ENCODE assay signal across 8 cellular contexts in the genomic region with DNA sequence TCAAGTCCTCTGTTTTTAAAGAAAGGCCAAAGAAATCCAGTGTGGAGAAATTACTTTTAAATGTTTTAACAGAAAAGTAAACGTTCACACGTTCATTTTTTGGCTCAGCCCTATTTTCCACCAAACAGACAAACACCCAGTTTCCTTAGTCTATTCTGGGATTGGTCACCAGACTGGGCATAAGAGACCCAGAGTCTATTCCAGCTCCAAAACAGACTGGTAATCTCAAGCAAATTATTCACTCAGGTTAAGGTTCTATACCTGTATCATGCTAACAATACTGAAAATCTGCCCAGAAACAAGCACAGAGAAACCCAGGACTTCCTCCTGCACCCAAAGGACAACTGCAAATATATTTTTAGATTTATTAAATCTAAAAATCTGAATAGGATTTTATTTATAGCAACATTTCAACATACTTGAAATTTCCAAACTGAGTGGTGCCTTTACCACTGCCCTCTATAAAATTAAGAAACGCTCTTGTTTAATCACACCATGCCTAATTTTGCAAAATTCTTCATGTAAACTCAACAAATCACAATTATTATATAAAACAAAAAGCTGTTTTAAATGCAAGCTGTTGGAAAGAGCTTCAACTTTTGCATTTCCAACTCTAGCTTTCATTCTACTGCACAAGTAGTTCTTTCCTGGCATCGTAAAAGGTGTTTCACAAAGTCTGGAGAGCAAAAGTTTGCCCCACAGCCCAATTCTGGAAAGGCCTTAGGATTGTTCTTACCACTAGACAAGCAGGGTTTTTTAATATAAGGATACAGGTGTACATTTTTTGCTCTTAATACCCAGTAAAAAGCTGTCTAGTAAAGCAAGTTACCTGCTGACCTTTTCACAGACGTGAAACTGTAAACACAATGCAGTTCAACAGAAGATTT. TPM values are rescaled to one million over a fixed set of nuclear protein-coding genes. Genes with fewer than 3 reads are reported as not detected.
DNase-seq lines count a peak whose midpoint lies in the region; ATAC-seq and TF ChIP-seq lines count a peak whose summit lies in the region.

No MANE protein-coding gene starts in this region.

- H3K27ac ChIP-seq in transverse colon = peak overlapping the region; percentile 55 to 71 (median 66)

- H3K4me3 ChIP-seq in transverse colon = peak overlapping the region; percentile 14 to 54 (median 44)

- ATAC-seq in activated T-helper 17 cell treated with anti-CD3 and anti-CD28 coated beads, Interleukin-2, amount 50 U/mL, for 72 hours (replicated peaks) = no peak
- peak; percentile 3 for ATAC-seq in left colon

- TF ChIP-seq CTCF in transverse colon (IDR thresholded peaks at IDR 0.05) = no peak

- H3K36me3 ChIP-seq in transverse colon = no peaks in the 10 kb centered on the region

- WGBS in transverse colon (ENCODE audit: low coverage in 1 of 2), 2 donors = 26 to 36% methylated on average over 4 to 5 of the region's 5 CpGs

- TF ChIP-seq POLR2A in transverse colon (IDR thresholded peaks at IDR 0.05) = no peak

- no peaks in the 10 kb centered on the region for H3K9me3 ChIP-seq in transverse colon

- TF ChIP-seq EP300 in transverse colon (IDR thresholded peaks at IDR 0.05; ENCODE audit: low read depth) = no peak

- H3K4me1 ChIP-seq in transverse colon = peaks cover 3 to 23% (median 20%) of the 10 kb centered on the region in 4 donors

- H3K36me3 Mint-ChIP-seq in activated T-cell treated with anti-CD3 and anti-CD28 coated beads, Interleukin-2, amount 50 U/mL, for 24 hours (ENCODE audit: low read depth) = peaks cover 6% of the 10 kb centered on the region
- H3K36me3 Mint-ChIP-seq in activated T-helper 17 cell treated with anti-CD3 and anti-CD28 coated beads, Interleukin-2, amount 50 U/mL, for 72 hours (ENCODE audit: low read depth) = peaks cover 17% of the 10 kb centered on the region

- no peaks in the 10 kb centered on the region for H3K27me3 Mint-ChIP-seq in activated T-cell treated with anti-CD3 and anti-CD28 coated beads, Interleukin-2, amount 50 U/mL, for 24 hours
- no peaks in the 10 kb centered on the region for H3K27me3 Mint-ChIP-seq in activated T-helper 17 cell treated with anti-CD3 and anti-CD28 coated beads, Interleukin-2, amount 50 U/mL, for 72 hours

- H3K4me3 Mint-ChIP-seq in activated T-cell treated with anti-CD3 and anti-CD28 coated beads, Interleukin-2, amount 50 U/mL, for 24 hours = peak overlapping the region; percentile 77
- peak overlapping the region; percentile 78 for H3K4me3 Mint-ChIP-seq in activated T-helper 17 cell treated with anti-CD3 and anti-CD28 coated beads, Interleukin-2, amount 50 U/mL, for 72 hours

- H3K9me3 Mint-ChIP-seq in activated T-cell treated with anti-CD3 and anti-CD28 coated beads, Interleukin-2, amount 50 U/mL, for 24 hours = no peaks in the 10 kb centered on the region
- peaks cover 4% of the 10 kb centered on the region for H3K9me3 Mint-ChIP-seq in activated T-helper 17 cell treated with anti-CD3 and anti-CD28 coated beads, Interleukin-2, amount 50 U/mL, for 72 hours

- intact Hi-C loops in left colon (cut with DNase I, micrococcal nuclease) (no loop called here), transverse colon (cut with DNase I; ENCODE audit: low total_unique reads) (no loop called here)

- peaks cover 69% of the 10 kb centered on the region for H3K4me1 Mint-ChIP-seq in activated T-cell treated with anti-CD3 and anti-CD28 coated beads, Interleukin-2, amount 50 U/mL, for 24 hours (ENCODE audit: low read depth)
- H3K4me1 Mint-ChIP-seq in activated T-helper 17 cell treated with anti-CD3 and anti-CD28 coated beads, Interleukin-2, amount 50 U/mL, for 72 hours = peaks cover 57% of the 10 kb centered on the region

- DNase-seq in activated T-cell treated with anti-CD3 and anti-CD28 coated beads, Interleukin-2, amount 50 U/mL, for 24 hours = no peak
- no peak for DNase-seq in activated T-cell treated with anti-CD3 and anti-CD28 coated beads, Interleukin-2, amount 50 U/mL, for 48 hours
- DNase-seq in left colon (no peak), transverse colon (no peak), SKM-1 treated with dmso at 0.1 percent for 144 hours (lab: John Stamatoyannopoulos, UW; ENCODE audit: unreplicated experiment) (no peak)
- DNase-seq in activated CD4-positive, CD25-positive, alpha-beta regulatory T cell (lab: John Stamatoyannopoulos, UW) = no peak
- no peak for DNase-seq in activated CD8-positive, alpha-beta memory T cell treated with anti-CD3 and anti-CD28 coated beads, Interleukin-2, amount 50 U/mL, for 4 hours

- peak overlapping the region; percentile 77 for H3K27ac Mint-ChIP-seq in activated T-cell treated with anti-CD3 and anti-CD28 coated beads, Interleukin-2, amount 50 U/mL, for 24 hours
- peak overlapping the region; percentile 84 for H3K27ac Mint-ChIP-seq in activated T-helper 17 cell treated with anti-CD3 and anti-CD28 coated beads, Interleukin-2, amount 50 U/mL, for 72 hours

- H3K27me3 ChIP-seq in transverse colon = no peaks in the 10 kb centered on the region

- in situ Hi-C loops in transverse colon (cut with MboI; ENCODE audit: low pct_ligation_motif_present in 1 of 4, low pct_unique_long_range_greater_than_20kb in 1 of 4, low sequenced_read_pairs in 3 of 4) = no loop called here

RNA-seq across cellular contexts. Expression of a gene that starts 18.7 kb away (rescaled TPM):
- 10 to 100 TPM; 38.1 to 60.2 TPM for total RNA-seq in activated T-helper 17 cell treated with anti-CD3 and anti-CD28 coated beads, Interleukin-2, amount 50 U/mL, for 72 hours
- total RNA-seq in left colon (10 to 100 TPM; 44.3 to 48.6 TPM), transverse colon (10 to 100 TPM; 23.6 to 30.3 (median 27.6) TPM)
